ENCODE assay signal across 8 cellular contexts in genomic region chr20:41135187-41135887, GRCh38. TPM values are rescaled to one million over a fixed set of nuclear protein-coding genes. Genes with fewer than 3 reads are reported as not detected.
DNase-seq lines count a peak whose midpoint lies in the region; ATAC-seq and TF ChIP-seq lines count a peak whose summit lies in the region.

No MANE protein-coding gene starts in this region.

- peak; percentile 94 for TF ChIP-seq CTCF in DND-41 (IDR thresholded peaks at IDR 0.05; ENCODE audit: borderline replicate concordance, extremely low read depth, low read length, poor library complexity, severe bottlenecking)
- peak; percentile 77 for TF ChIP-seq CTCF in kidney epithelial cell (IDR thresholded peaks at IDR 0.05; ENCODE audit: insufficient read depth, low read length, poor library complexity, severe bottlenecking)
- TF ChIP-seq CTCF in coronary artery (IDR thresholded peaks at IDR 0.05), result no peak

- H3K9ac ChIP-seq in DND-41 (ENCODE audit: low read depth, low read length), result no peak overlapping the region

- DNase-seq in DND-41, result peak; percentile 71
- peak; percentile 66 for DNase-seq in Jurkat, Clone E6-1 (ENCODE audit: low read depth, low spot score)
- DNase-seq in T-helper 17 cell, result peak; percentile 46 to 49 (median 47)
- peak; percentile 60 for DNase-seq in astrocyte of the hippocampus (ENCODE audit: low read depth, low spot score)
- no peak for DNase-seq in kidney epithelial cell (ENCODE audit: low read depth)
- peak; percentile 44 for DNase-seq in stimulated activated CD8-positive, alpha-beta memory T cell treated with anti-CD3 and anti-CD28 coated beads, Interleukin-4, amount 100 ng/mL, for 24 hours (ENCODE audit: low read depth)
- DNase-seq in coronary artery (ENCODE audit: low spot score), result no peak
- DNase-seq in DMS79 treated with DMSO at 0.1 percent for 48 hours (lab: John Stamatoyannopoulos, UW), result no peak

- peaks cover 37% of the 10 kb centered on the region for H3K4me1 ChIP-seq in DND-41 (ENCODE audit: insufficient read depth, low read length)

- H3K4me3 ChIP-seq in DND-41 (ENCODE audit: low read depth in 1 of 2, low read length in 2 of 2) (no peak overlapping the region), kidney epithelial cell (ENCODE audit: low read depth, low read length) (no peak overlapping the region), coronary artery (no peak overlapping the region)
- no peak overlapping the region for H3K4me3 ChIP-seq in Jurkat, Clone E6-1 (ENCODE audit: low read length)

- ATAC-seq in DND-41 (ENCODE audit: insufficient read depth, low read depth), result peak; percentile 20; the same call in 1 of the 3 replicates
- peak; percentile 24 for ATAC-seq in T-helper 17 cell

- H3K36me3 Mint-ChIP-seq in T-helper 17 cell (ENCODE audit: low read depth), result peaks cover 8% of the 10 kb centered on the region

- peak overlapping the region; percentile 95 for H3K27ac Mint-ChIP-seq in T-helper 17 cell

- H3K36me3 ChIP-seq in DND-41 (ENCODE audit: insufficient read depth, low read length) (peaks cover 12% of the 10 kb centered on the region), kidney epithelial cell (ENCODE audit: control insufficient read depth, insufficient read depth, low read length) (peaks cover 2% of the 10 kb centered on the region)

- H3K27me3 Mint-ChIP-seq in T-helper 17 cell, result no peaks in the 10 kb centered on the region

- H3K27me3 ChIP-seq in DND-41 (ENCODE audit: insufficient read depth, low read length, poor library complexity) (no peaks in the 10 kb centered on the region), kidney epithelial cell (ENCODE audit: control insufficient read depth, insufficient read depth, low read length) (no peaks in the 10 kb centered on the region)

- H2AFZ ChIP-seq in DND-41 (ENCODE audit: low read depth, low read length), result no peak overlapping the region

- H4K20me1 ChIP-seq in DND-41 (ENCODE audit: insufficient read depth, low read length), result peaks cover 23% of the 10 kb centered on the region

- peak overlapping the region; percentile 96 for H3K4me3 Mint-ChIP-seq in T-helper 17 cell

- no peak overlapping the region for H3K4me2 ChIP-seq in DND-41 (ENCODE audit: insufficient read depth, low read length)

- H3K4me1 Mint-ChIP-seq in T-helper 17 cell, result peaks cover 46% of the 10 kb centered on the region

- peaks cover 34% of the 10 kb centered on the region for H3K79me2 ChIP-seq in DND-41 (ENCODE audit: insufficient read depth, low read length)

- H3K27ac ChIP-seq in DND-41 (ENCODE audit: low read length), result no peak overlapping the region
- H3K27ac ChIP-seq in coronary artery, result no peak overlapping the region

- H3K9me3 ChIP-seq in DND-41 (ENCODE audit: insufficient read depth, low read length, severe bottlenecking), result no peaks in the 10 kb centered on the region
- H3K9me3 ChIP-seq in T-helper 17 cell (ENCODE audit: control insufficient read depth, low read length, poor library complexity, severe bottlenecking), result no peaks in the 10 kb centered on the region

RNA-seq across cellular contexts. Expression of gene PLCG1, which starts 2.0 kb away (rescaled TPM):
- polyA plus RNA-seq in Jurkat, Clone E6-1 (2012; ENCODE audit: insufficient read depth, insufficient read length), result 118 TPM
- total RNA-seq in T-helper 17 cell, result 100 to 1,000 TPM; 420 to 428 TPM
- 89.3 and 143 TPM in 2 replicates for total RNA-seq in kidney epithelial cell

Comparison
In these comparisons a context has a peak if more than half of its experiments do, and no peak if none do; other contexts are left out.
1. DNase-seq: peak in DND-41 (single experiment), Jurkat, Clone E6-1 (single experiment), T-helper 17 cell (3 of 3), astrocyte of the hippocampus (single experiment) and stimulated activated CD8-positive, alpha-beta memory T cell treated with anti-CD3 and anti-CD28 coated beads, Interleukin-4, amount 100 ng/mL, for 24 hours (single experiment); none in kidney epithelial cell (single experiment), coronary artery (single experiment) and DMS79 treated with DMSO at 0.1 percent for 48 hours (single experiment).